In genomic region chr13:36531746-36532486, GRCh38 we compare ENCODE assay signal across 14 cellular contexts.
DNase-seq lines count a peak whose midpoint lies in the region; ATAC-seq, FAIRE-seq and TF ChIP-seq lines count a peak whose summit lies in the region.
"Had no signal": no experiment of that assay in that cellular context is flagged by ENCODE, and none has a peak within 500 bp of the region (broad histone marks: within the 10 kb centered on the region; RNA-seq: fewer than 3 reads in every experiment).

No MANE protein-coding gene starts in this region.

- peak overlapping the region; percentile 1 for H3K4me2 ChIP-seq in keratinocyte (ENCODE audit: control insufficient read depth, extremely low read depth, insufficient read depth, low read depth, low read length)

- DNase-seq in left cardiac atrium (peak; percentile 31), heart left ventricle (no peak), adrenal gland (peak; percentile 15 to 57 (median 23)), keratinocyte (ENCODE audit: low read depth, low spot score) (no peak), middle frontal gyrus (ENCODE audit: extremely low spot score, low spot score) (no peak), occipital lobe (lab: John Stamatoyannopoulos, UW) (no peak), NCI-H446 (lab: John Stamatoyannopoulos, UW) (no peak)
- DNase-seq: activated CD4-positive, alpha-beta T cell treated with anti-CD3 and anti-CD28 coated beads, Interleukin-2, amount 10 ng/mL, durations not matched to agents 7 days and 5 days; brain microvascular endothelial cell; mesendoderm; NCI-H345; T-helper 2 cell had no signal

- no peak overlapping the region for H3K4me3 ChIP-seq in heart left ventricle
- H3K4me3 ChIP-seq in adrenal gland: no peak overlapping the region
- H3K4me3 ChIP-seq in keratinocyte (ENCODE audit: control insufficient read depth in 2 of 3, extremely low read depth in 1 of 3, insufficient read depth in 2 of 3, low read depth in 1 of 3, low read length in 3 of 3): no peak overlapping the region

- intact Hi-C loops in left cardiac atrium (cut with DNase I): no loop called here
- intact Hi-C loops in heart left ventricle (cut with DNase I): no loop called here
- intact Hi-C loops in adrenal gland (cut with DNase I): no loop called here

- 43 to 47% (median 45%) methylated on average over 5 of the region's 5 CpGs for WGBS in heart left ventricle, 4 donors
- WGBS in adrenal gland, 4 donors: 29 to 46% (median 37%) methylated on average over 5 of the region's 5 CpGs

- H3K79me2 ChIP-seq in keratinocyte (ENCODE audit: control insufficient read depth, insufficient read depth, low read length): no peaks in the 10 kb centered on the region

- dilution Hi-C loops in keratinocyte (cut with MboI; ENCODE audit: extremely low pct_ligation_motif_present, low sequenced_read_pairs): no loop called here

- ATAC-seq in left cardiac atrium (peak in 1 of 2 donors; percentile 47), heart left ventricle (no peak), GM21737 (IDR thresholded peaks at IDR 0.05; ENCODE audit: unreplicated experiment) (no peak)
- ATAC-seq: Panc1 had no signal

- H2AFZ ChIP-seq in keratinocyte (ENCODE audit: control insufficient read depth, low read length): no peak overlapping the region

- TF ChIP-seq CTCF in heart left ventricle (IDR thresholded peaks at IDR 0.05): no peak
- TF ChIP-seq CTCF in adrenal gland (IDR thresholded peaks at IDR 0.05): no peak
- TF ChIP-seq CTCF in keratinocyte (optimal IDR thresholded peaks at IDR 0.05 in 1 of 3, IDR thresholded peaks at IDR 0.05 in 1 of 3, conservative IDR thresholded peaks at IDR 0.05 in 1 of 3; ENCODE audit: extremely low read depth in 1 of 3, insufficient read depth in 2 of 3, low read length in 3 of 3): no peak

- no peaks in the 10 kb centered on the region for H3K27me3 ChIP-seq in heart left ventricle
- no peaks in the 10 kb centered on the region for H3K27me3 ChIP-seq in adrenal gland
- no peaks in the 10 kb centered on the region for H3K27me3 ChIP-seq in keratinocyte (ENCODE audit: control insufficient read depth, extremely low read depth, insufficient read depth, low read length)
- H3K27me3 ChIP-seq: brain microvascular endothelial cell had no signal

- peaks cover 0 to 6% (median 0%) of the 10 kb centered on the region in 12 donors for H3K4me1 ChIP-seq in heart left ventricle
- H3K4me1 ChIP-seq in adrenal gland (replicated peaks in 1 of 2): no peaks in the 10 kb centered on the region
- H3K4me1 ChIP-seq in keratinocyte (ENCODE audit: control insufficient read depth, extremely low read depth, insufficient read depth, low read length): peaks cover 23% of the 10 kb centered on the region

- FAIRE-seq in keratinocyte (lab: Jason Lieb, UNC): peak; percentile 13

- no peaks in the 10 kb centered on the region for H4K20me1 ChIP-seq in keratinocyte (ENCODE audit: control insufficient read depth, extremely low read depth, insufficient read depth, low read length)

- H3K36me3 ChIP-seq in heart left ventricle (no peaks in the 10 kb centered on the region), adrenal gland (replicated peaks in 1 of 2) (no peaks in the 10 kb centered on the region), keratinocyte (ENCODE audit: control insufficient read depth in 2 of 2, extremely low read depth in 1 of 2, insufficient read depth in 2 of 2, low read length in 2 of 2) (no peaks in the 10 kb centered on the region)
- H3K36me3 ChIP-seq: brain microvascular endothelial cell had no signal

- H3K9me3 ChIP-seq in heart left ventricle: no peaks in the 10 kb centered on the region
- H3K9me3 ChIP-seq in adrenal gland (replicated peaks in 1 of 3): no peaks in the 10 kb centered on the region
- no peaks in the 10 kb centered on the region for H3K9me3 ChIP-seq in keratinocyte (ENCODE audit: control insufficient read depth, low read depth, low read length)

- no peak overlapping the region for H3K9ac ChIP-seq in keratinocyte (ENCODE audit: control insufficient read depth, extremely low read depth, insufficient read depth, low read length)

- TF ChIP-seq POLR2A in heart left ventricle (IDR thresholded peaks at IDR 0.05) (no peak), adrenal gland (IDR thresholded peaks at IDR 0.05) (no peak)

- H3K27ac ChIP-seq in heart left ventricle (no peak overlapping the region), adrenal gland (peak overlapping the region in 1 of 5 donors; percentile 65), keratinocyte (ENCODE audit: control insufficient read depth, insufficient read depth, low read length) (no peak overlapping the region)
- H3K27ac ChIP-seq: brain microvascular endothelial cell had no signal

- no peaks in the 10 kb centered on the region for H3K9me1 ChIP-seq in keratinocyte (ENCODE audit: control insufficient read depth, extremely low read depth, insufficient read depth, low read length)

Comparison
In these comparisons a context has a peak if more than half of its experiments do, and no peak if none do; other contexts are left out.
1. DNase-seq: peak in left cardiac atrium (single experiment) and adrenal gland (7 of 7); none in heart left ventricle (0 of 5), keratinocyte (single experiment), middle frontal gyrus (single experiment), occipital lobe (single experiment) and NCI-H446 (0 of 2).